Comparison of ENCODE assay signal across 25 cellular contexts in genomic region chr6:70980800-70981199, GRCh38.
"Had no signal": no experiment of that assay in that cellular context is flagged by ENCODE, and none has a peak within 500 bp of the region (broad histone marks: within the 10 kb centered on the region; RNA-seq: fewer than 3 reads in every experiment).

No MANE protein-coding gene starts in this region.

- H3K27me3 ChIP-seq: gastrocnemius medialis, left lung, right atrium auricular region, stomach, thyroid gland, vagina had no signal

- H3K9me3 Mint-ChIP-seq: nephron progenitor cell; stimulated activated effector memory CD8-positive, alpha-beta T cell treated with anti-CD3 and anti-CD28 coated beads, Interleukin-12 subunit alpha, Interleukin-12 subunit beta, amount 100 ng/mL, for 72 hours had no signal

- H3K36me3 Mint-ChIP-seq: naive thymus-derived CD4-positive, alpha-beta T cell; stimulated activated effector memory CD8-positive, alpha-beta T cell treated with anti-CD3 and anti-CD28 coated beads, Interleukin-12 subunit alpha, Interleukin-12 subunit beta, amount 100 ng/mL, for 72 hours had no signal

- H3K36me3 ChIP-seq: gastrocnemius medialis, left lung, prostate gland, right atrium auricular region, stomach, thyroid gland, vagina had no signal

- H3K4me2 ChIP-seq: smooth muscle cell had no signal

- H3K4me1 ChIP-seq: gastrocnemius medialis, left lung, prostate gland, right atrium auricular region, stomach, thyroid gland, vagina had no signal

- H3K4me3 Mint-ChIP-seq: dendritic cell treated with granulocyte-macrophage colony-stimulating factor and Interleukin-4, amounts not matched to agents 40 ng/mL and 50 ng/mL, for 4 days; endodermal cell; naive thymus-derived CD4-positive, alpha-beta T cell; nephron progenitor cell; stimulated activated effector memory CD8-positive, alpha-beta T cell treated with anti-CD3 and anti-CD28 coated beads, Interleukin-12 subunit alpha, Interleukin-12 subunit beta, amount 100 ng/mL, for 72 hours had no signal

- H3K27ac ChIP-seq: epithelial cell of prostate, gastrocnemius medialis, left lung, prostate gland, right atrium auricular region, stomach, thyroid gland, vagina had no signal

- H3K4me3 ChIP-seq: gastrocnemius medialis, left lung, prostate gland, right atrium auricular region, smooth muscle cell, stomach, thyroid gland, vagina had no signal

- H3K4me1 Mint-ChIP-seq: endodermal cell; naive thymus-derived CD4-positive, alpha-beta T cell; nephron progenitor cell; stimulated activated effector memory CD8-positive, alpha-beta T cell treated with anti-CD3 and anti-CD28 coated beads, Interleukin-12 subunit alpha, Interleukin-12 subunit beta, amount 100 ng/mL, for 72 hours had no signal

- DNase-seq: effector CD8-positive, alpha-beta T cell; endodermal cell; foreskin fibroblast; gastrocnemius medialis; head of caudate nucleus; kidney; left lung; mesenchymal stem cell; midbrain; naive thymus-derived CD4-positive, alpha-beta T cell; nephron progenitor cell; nucleus accumbens; stimulated activated CD4-positive, alpha-beta T cell treated with anti-CD3 and anti-CD28 coated beads, Interleukin-12 subunit alpha, Interleukin-12 subunit beta, amount 100 ng/mL, for 4 hours; stimulated activated CD4-positive, alpha-beta T cell treated with anti-CD3 and anti-CD28 coated beads, Interleukin-1b, Interleukin-23, amount 100 ng/mL, for 48 hours; stimulated activated CD4-positive, alpha-beta T cell treated with anti-CD3 and anti-CD28 coated beads, Interleukin-4, amount 100 ng/mL, for 24 hours; stimulated activated naive CD4-positive, alpha-beta T cell treated with Interleukin-2 at 50 U/mL for 16 hours; stomach; thyroid gland had no signal

- H3K27ac Mint-ChIP-seq: dendritic cell treated with granulocyte-macrophage colony-stimulating factor and Interleukin-4, amounts not matched to agents 40 ng/mL and 50 ng/mL, for 4 days; endodermal cell; naive thymus-derived CD4-positive, alpha-beta T cell; nephron progenitor cell; stimulated activated effector memory CD8-positive, alpha-beta T cell treated with anti-CD3 and anti-CD28 coated beads, Interleukin-12 subunit alpha, Interleukin-12 subunit beta, amount 100 ng/mL, for 72 hours had no signal
